18 cellular contexts compared by ENCODE assay signal in the genomic region with DNA sequence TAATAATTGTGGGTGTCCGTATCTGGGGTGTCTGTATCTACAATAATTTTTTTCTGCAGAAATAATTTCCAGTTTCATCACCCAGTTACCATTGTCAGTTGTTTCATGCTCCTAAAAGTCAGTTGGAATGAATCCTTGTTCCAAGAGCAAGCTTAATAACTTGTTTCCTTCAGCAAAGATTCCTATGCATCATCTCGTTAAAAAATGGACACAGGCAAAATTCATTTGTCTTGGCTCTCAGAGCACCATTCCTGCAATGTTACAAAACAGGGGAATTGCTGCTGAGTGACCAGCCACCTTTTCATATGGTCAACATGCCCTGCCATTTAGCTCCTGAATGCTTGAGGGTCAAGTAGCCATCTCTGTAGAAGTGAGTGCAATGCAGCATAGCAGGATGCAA.
DNase-seq lines count a peak whose midpoint lies in the region; ATAC-seq, FAIRE-seq and TF ChIP-seq lines count a peak whose summit lies in the region.
"Had no signal": no experiment of that assay in that cellular context is flagged by ENCODE, and none has a peak within 500 bp of the region (broad histone marks: within the 10 kb centered on the region; RNA-seq: fewer than 3 reads in every experiment).

No MANE protein-coding gene starts in this region.

- TF ChIP-seq POLR2A in K562 (conservative IDR thresholded peaks at IDR 0.05): no peak

- BruUV-seq in K562 (replicated peaks; lab: Mats Ljungman, UMichigan): no TSS peak

- no peaks in the 10 kb centered on the region for H3K79me2 ChIP-seq in K562 (ENCODE audit: control insufficient read depth, insufficient read depth, low read length)

- no peaks in the 10 kb centered on the region; the same call in 1 of the 2 replicates for H3K9me3 ChIP-seq in K562 (replicated peaks; ENCODE audit: control insufficient read depth, insufficient read depth, low read depth, low read length)
- H3K9me3 ChIP-seq: Caco-2 had no signal

- ATAC-seq in K562: no peak
- no peak for ATAC-seq in natural killer cell
- ATAC-seq: CD8-positive, alpha-beta T cell; GM12878 had no signal

- H3K27ac ChIP-seq in K562 (ENCODE audit: extremely low read depth, low read depth, low read length) (no peak overlapping the region), substantia nigra (ENCODE audit: low read depth, low read length, poor library complexity, severe bottlenecking) (no peak overlapping the region)
- H3K27ac ChIP-seq: 22Rv1, GM23248 had no signal

- no peak overlapping the region for H3K9ac ChIP-seq in K562 (ENCODE audit: insufficient read depth in 1 of 2, low read depth in 2 of 2, low read length in 2 of 2)
- H3K9ac ChIP-seq: GM23248 had no signal

- no peak overlapping the region for H3K27ac Mint-ChIP-seq in natural killer cell
- H3K27ac Mint-ChIP-seq: B cell; CD14-positive monocyte; CD8-positive, alpha-beta T cell had no signal

- no peaks in the 10 kb centered on the region for H3K36me3 ChIP-seq in K562 (ENCODE audit: control insufficient read depth, insufficient read depth, low read length)

- no peak for TF ChIP-seq EP300 in K562 (IDR thresholded peaks at IDR 0.05; ENCODE audit: low read length)

- H3K4me2 ChIP-seq in K562 (ENCODE audit: insufficient read depth, low read length): no peak overlapping the region

- no peaks in the 10 kb centered on the region for H3K36me3 Mint-ChIP-seq in natural killer cell
- H3K36me3 Mint-ChIP-seq: CD14-positive monocyte; CD8-positive, alpha-beta T cell had no signal

- peak overlapping the region; percentile 53; the same call in 1 of the 2 replicates for H2AFZ ChIP-seq in K562 (ENCODE audit: low read depth, low read length)
- H2AFZ ChIP-seq: GM23248 had no signal

- H3K4me1 Mint-ChIP-seq in natural killer cell: no peaks in the 10 kb centered on the region
- H3K4me1 Mint-ChIP-seq: B cell, CD14-positive monocyte had no signal

- TF ChIP-seq RAD21 in K562 (CRISPR knock-in tag; conservative IDR thresholded peaks at IDR 0.05 in 1 of 2, IDR thresholded peaks at IDR 0.05 in 1 of 2): no peak

- no peaks in the 10 kb centered on the region for H4K20me1 ChIP-seq in K562 (replicated peaks; ENCODE audit: control insufficient read depth, insufficient read depth, low read length)

- POLR2A ChIA-PET in K562 (lab: Yijun Ruan, JAX): no interaction called here

- in situ Hi-C loops in K562 (cut with MboI): no loop called here

- intact Hi-C loops in K562 (cut with micrococcal nuclease): no loop called here
- intact Hi-C loops in natural killer cell (cut with micrococcal nuclease): no loop called here

- peak; percentile 6 for DNase-seq in AG08395 (ENCODE audit: low spot score)
- peak; percentile 29 for DNase-seq in GM04503 (ENCODE audit: low read depth)
- DNase-seq in K562 (ENCODE audit: extremely low read depth in 1 of 4, low spot score in 3 of 4): no peak
- DNase-seq in iPS-NIHi7 (ENCODE audit: extremely low spot score): peak; percentile 7
- DNase-seq in SKM-1 (lab: John Stamatoyannopoulos, UW; ENCODE audit: unreplicated experiment): no peak
- no peak for DNase-seq in natural killer cell
- no peak for DNase-seq in substantia nigra (lab: John Stamatoyannopoulos, UW)
- no peak for DNase-seq in stimulated activated CD4-positive, alpha-beta T cell treated with anti-CD3 and anti-CD28 coated beads, Interleukin-2, amount 100 ng/mL, for 24 hours
- DNase-seq: Caco-2; CD8-positive, alpha-beta T cell; DMS53; GM23248 had no signal

- no peak overlapping the region for H3K4me3 ChIP-seq in K562
- H3K4me3 ChIP-seq: GM12878, GM23248 had no signal

- no peak for FAIRE-seq in K562 (lab: Jason Lieb, UNC)
- FAIRE-seq: GM12878, GM18507 had no signal

- H3K4me1 ChIP-seq in K562 (replicated peaks in 1 of 2; ENCODE audit: control insufficient read depth in 2 of 2, insufficient read depth in 2 of 2, low read length in 2 of 2): no peaks in the 10 kb centered on the region
- H3K4me1 ChIP-seq: Caco-2 had no signal

- TF ChIP-seq CTCF in K562 (IDR thresholded peaks at IDR 0.05 in 2 of 3, conservative IDR thresholded peaks at IDR 0.05 in 1 of 3; ENCODE audit: insufficient read depth in 2 of 3, low read depth in 1 of 3, low read length in 3 of 3) (no peak), natural killer cell (IDR thresholded peaks at IDR 0.05) (no peak)

- CTCF ChIA-PET in K562 (lab: Yijun Ruan, JAX; ENCODE audit: low intra/inter-chr PET ratio): no interaction called here

- no peak overlapping the region for H3K4me3 Mint-ChIP-seq in natural killer cell
- H3K4me3 Mint-ChIP-seq: B cell; CD14-positive monocyte; CD8-positive, alpha-beta T cell; H9 had no signal

- WGBS in K562 (ENCODE audit: insufficient coverage, low coverage, missing lambda C conversion rate): 12% methylated on average over 2 of the region's 2 CpGs

- no peaks in the 10 kb centered on the region for H3K9me1 ChIP-seq in K562 (ENCODE audit: control insufficient read depth, insufficient read depth, low read length)

- peaks cover 6 to 7% of the 10 kb centered on the region in 2 donors for H3K9me3 Mint-ChIP-seq in natural killer cell
- H3K9me3 Mint-ChIP-seq: H9 had no signal

- H3K27me3 ChIP-seq in K562 (ENCODE audit: control insufficient read depth in 2 of 2, insufficient read depth in 2 of 2, low read length in 2 of 2): no peaks in the 10 kb centered on the region

- H3K27me3 Mint-ChIP-seq in natural killer cell (ENCODE audit: low read depth in 2 of 2): no peaks in the 10 kb centered on the region
- H3K27me3 Mint-ChIP-seq: B cell had no signal

TF ChIP-seq in K562, 482 proteins besides CTCF, POLR2A, EP300 and RAD21:
- TF ChIP-seq, protein P1, sequence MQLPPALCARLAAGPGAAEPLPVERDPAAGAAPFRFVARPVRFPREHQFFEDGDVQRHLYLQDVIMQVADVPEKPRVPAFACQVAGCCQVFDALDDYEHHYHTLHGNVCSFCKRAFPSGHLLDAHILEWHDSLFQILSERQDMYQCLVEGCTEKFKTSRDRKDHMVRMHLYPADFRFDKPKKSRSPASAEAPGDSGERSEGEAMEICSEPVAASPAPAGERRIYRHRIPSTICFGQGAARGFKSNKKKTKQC (CRISPR knock-in tag; IDR thresholded peaks at IDR 0.05): no peak
- no peak for TF ChIP-seq ZBED1 (IDR thresholded peaks at IDR 0.05)

Comparison
In these comparisons a context has a peak if more than half of its experiments do, and no peak if none do; other contexts are left out.
1. DNase-seq: peak in AG08395 (single experiment), GM04503 (single experiment) and iPS-NIHi7 (single experiment); none in K562 (0 of 4), SKM-1 (single experiment), natural killer cell (single experiment), substantia nigra (0 of 49) and stimulated activated CD4-positive, alpha-beta T cell treated with anti-CD3 and anti-CD28 coated beads, Interleukin-2, amount 100 ng/mL, for 24 hours (0 of 2).